1 cellular context compared by ENCODE assay signal in genomic region chr7:44845476-44845875, GRCh38.
TF ChIP-seq lines count a peak whose summit lies in the region.

No MANE protein-coding gene starts in this region.

TF ChIP-seq in GM12878, 131 proteins besides CTCF, POLR2A, EP300 and RAD21:
- TF ChIP-seq RELB (IDR thresholded peaks at IDR 0.05; ENCODE audit: low read depth) (0 out of 2 replicates have a peak, but pooled peaks have one; percentile 1), JUNB (IDR thresholded peaks at IDR 0.05) (no peak), NFIC (IDR thresholded peaks at IDR 0.05; ENCODE audit: low read depth, low read length) (no peak)
- TF ChIP-seq, protein P1, sequence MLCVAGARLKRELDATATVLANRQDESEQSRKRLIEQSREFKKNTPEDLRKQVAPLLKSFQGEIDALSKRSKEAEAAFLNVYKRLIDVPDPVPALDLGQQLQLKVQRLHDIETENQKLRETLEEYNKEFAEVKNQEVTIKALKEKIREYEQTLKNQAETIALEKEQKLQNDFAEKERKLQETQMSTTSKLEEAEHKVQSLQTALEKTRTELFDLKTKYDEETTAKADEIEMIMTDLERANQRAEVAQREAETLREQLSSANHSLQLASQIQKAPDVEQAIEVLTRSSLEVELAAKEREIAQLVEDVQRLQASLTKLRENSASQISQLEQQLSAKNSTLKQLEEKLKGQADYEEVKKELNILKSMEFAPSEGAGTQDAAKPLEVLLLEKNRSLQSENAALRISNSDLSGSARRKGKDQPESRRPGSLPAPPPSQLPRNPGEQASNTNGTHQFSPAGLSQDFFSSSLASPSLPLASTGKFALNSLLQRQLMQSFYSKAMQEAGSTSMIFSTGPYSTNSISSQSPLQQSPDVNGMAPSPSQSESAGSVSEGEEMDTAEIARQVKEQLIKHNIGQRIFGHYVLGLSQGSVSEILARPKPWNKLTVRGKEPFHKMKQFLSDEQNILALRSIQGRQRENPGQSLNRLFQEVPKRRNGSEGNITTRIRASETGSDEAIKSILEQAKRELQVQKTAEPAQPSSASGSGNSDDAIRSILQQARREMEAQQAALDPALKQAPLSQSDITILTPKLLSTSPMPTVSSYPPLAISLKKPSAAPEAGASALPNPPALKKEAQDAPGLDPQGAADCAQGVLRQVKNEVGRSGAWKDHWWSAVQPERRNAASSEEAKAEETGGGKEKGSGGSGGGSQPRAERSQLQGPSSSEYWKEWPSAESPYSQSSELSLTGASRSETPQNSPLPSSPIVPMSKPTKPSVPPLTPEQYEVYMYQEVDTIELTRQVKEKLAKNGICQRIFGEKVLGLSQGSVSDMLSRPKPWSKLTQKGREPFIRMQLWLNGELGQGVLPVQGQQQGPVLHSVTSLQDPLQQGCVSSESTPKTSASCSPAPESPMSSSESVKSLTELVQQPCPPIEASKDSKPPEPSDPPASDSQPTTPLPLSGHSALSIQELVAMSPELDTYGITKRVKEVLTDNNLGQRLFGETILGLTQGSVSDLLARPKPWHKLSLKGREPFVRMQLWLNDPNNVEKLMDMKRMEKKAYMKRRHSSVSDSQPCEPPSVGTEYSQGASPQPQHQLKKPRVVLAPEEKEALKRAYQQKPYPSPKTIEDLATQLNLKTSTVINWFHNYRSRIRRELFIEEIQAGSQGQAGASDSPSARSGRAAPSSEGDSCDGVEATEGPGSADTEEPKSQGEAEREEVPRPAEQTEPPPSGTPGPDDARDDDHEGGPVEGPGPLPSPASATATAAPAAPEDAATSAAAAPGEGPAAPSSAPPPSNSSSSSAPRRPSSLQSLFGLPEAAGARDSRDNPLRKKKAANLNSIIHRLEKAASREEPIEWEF (IDR thresholded peaks at IDR 0.05; ENCODE audit: insufficient replicate concordance, low read depth, low read length), result no peak
